21 cellular contexts compared by ENCODE assay signal in genomic region chr6:79152269-79152737, GRCh38.
DNase-seq lines count a peak whose midpoint lies in the region; ATAC-seq and TF ChIP-seq lines count a peak whose summit lies in the region.
"Had no signal": no experiment of that assay in that cellular context is flagged by ENCODE, and none has a peak within 500 bp of the region (broad histone marks: within the 10 kb centered on the region; RNA-seq: fewer than 3 reads in every experiment).

No MANE protein-coding gene starts in this region.

- H2AFZ ChIP-seq in MM.1S (ENCODE audit: low read length), result no peak overlapping the region

- no peak for ATAC-seq in psoas muscle
- ATAC-seq: Panc1 had no signal

- no peaks in the 10 kb centered on the region for H3K9me2 ChIP-seq in MM.1S (replicated peaks; ENCODE audit: insufficient read depth, low read length)

- H3F3A ChIP-seq in MM.1S (ENCODE audit: insufficient read depth, low read length), result no peaks in the 10 kb centered on the region

- no peak for TF ChIP-seq POLR2A in prostate gland (IDR thresholded peaks at IDR 0.05)

- H3K9me3 ChIP-seq in HAP-1 (no peaks in the 10 kb centered on the region), iPS DF 6.9 (ENCODE audit: control insufficient read depth, insufficient read depth, low read length) (no peaks in the 10 kb centered on the region), prostate gland (no peaks in the 10 kb centered on the region), psoas muscle (no peaks in the 10 kb centered on the region), MM.1S (replicated peaks; ENCODE audit: insufficient read depth, low read length) (no peaks in the 10 kb centered on the region)
- H3K9me3 ChIP-seq: neutrophil, sigmoid colon had no signal

- H3K9ac ChIP-seq in MM.1S (ENCODE audit: low read length), result no peak overlapping the region

- in situ Hi-C loops in HAP-1 (cut with MboI; ENCODE audit: low sequenced_read_pairs), result no loop called here

- no peak for TF ChIP-seq CTCF in prostate gland (IDR thresholded peaks at IDR 0.05)
- TF ChIP-seq CTCF in psoas muscle (IDR thresholded peaks at IDR 0.05), result no peak
- TF ChIP-seq CTCF in MM.1S (IDR thresholded peaks at IDR 0.05; ENCODE audit: low read length), result no peak

- H4K20me1 ChIP-seq in MM.1S (ENCODE audit: insufficient read depth, low read length), result no peaks in the 10 kb centered on the region

- no peak overlapping the region for H3K4me3 ChIP-seq in HAP-1
- no peak overlapping the region for H3K4me3 ChIP-seq in iPS DF 6.9 (ENCODE audit: low read length)
- H3K4me3 ChIP-seq in prostate gland, result no peak overlapping the region
- no peak overlapping the region for H3K4me3 ChIP-seq in psoas muscle
- H3K4me3 ChIP-seq in MM.1S (ENCODE audit: low read length), result no peak overlapping the region
- H3K4me3 ChIP-seq: coronary artery, sigmoid colon had no signal

- H3K27ac ChIP-seq in iPS DF 6.9 (ENCODE audit: low read length) (peak overlapping the region; percentile 87), prostate gland (no peak overlapping the region), psoas muscle (no peak overlapping the region), MM.1S (ENCODE audit: low read length) (no peak overlapping the region)
- H3K27ac ChIP-seq: coronary artery, neutrophil, sigmoid colon had no signal

- intact Hi-C loops in prostate gland (cut with DNase I), result no loop called here
- intact Hi-C loops in psoas muscle (cut with DNase I), result no loop called here

- WGBS in iPS DF 6.9 (ENCODE audit: insufficient coverage, insufficient read length), result no CpG with 5 or more reads among the region's 5 CpGs
- WGBS in prostate gland, result 40% methylated on average over 5 of the region's 5 CpGs
- 43 to 63% (median 45%) methylated on average over 5 of the region's 5 CpGs for WGBS in psoas muscle, 3 donors

- DNase-seq in HAP-1 (ENCODE audit: low spot score in 2 of 2), result peak; percentile 38 to 62
- DNase-seq in amniotic epithelial cell (ENCODE audit: low read depth), result peak; percentile 59
- peak; percentile 90 for DNase-seq in iPS DF 6.9 (ENCODE audit: low read depth, low spot score)
- DNase-seq in prostate gland (ENCODE audit: low spot score), result peak; percentile 9
- DNase-seq in psoas muscle, result no peak
- no peak for DNase-seq in Ammon's horn (ENCODE audit: low spot score)
- no peak for DNase-seq in MM.1S
- no peak for DNase-seq in SHP77 treated with DMSO at 0.1 percent for 48 hours (lab: John Stamatoyannopoulos, UW)
- DNase-seq: activated CD4-positive, alpha-beta T cell treated with anti-CD3 and anti-CD28 coated beads, Interleukin-2, amount 10 ng/mL, durations not matched to agents 24 days and 14 days; activated CD8-positive, alpha-beta memory T cell treated with anti-CD3 and anti-CD28 coated beads, Interleukin-2, amount 50 U/mL, for 4 hours; aorta; COR-L47; erythroblast; kidney; NCI-H1436; NCI-H748 treated with DMSO at 0.1 percent for 48 hours; sigmoid colon; stimulated activated CD4-positive, alpha-beta T cell treated with anti-CD3 and anti-CD28 coated beads, Interleukin-2, amount 100 ng/mL, for 24 hours had no signal

- no peak overlapping the region for H3K4me2 ChIP-seq in MM.1S (ENCODE audit: low read depth, low read length)

- H3K36me3 ChIP-seq in HAP-1 (replicated peaks) (no peaks in the 10 kb centered on the region), iPS DF 6.9 (ENCODE audit: control insufficient read depth, insufficient read depth, low read length) (no peaks in the 10 kb centered on the region), prostate gland (no peaks in the 10 kb centered on the region), psoas muscle (ENCODE audit: insufficient read depth in 1 of 2, low read depth in 1 of 2) (no peaks in the 10 kb centered on the region), MM.1S (replicated peaks; ENCODE audit: insufficient read depth, low read length) (no peaks in the 10 kb centered on the region)
- H3K36me3 ChIP-seq: neutrophil, sigmoid colon had no signal

- peaks cover 22% of the 10 kb centered on the region for H3K4me1 ChIP-seq in HAP-1
- H3K4me1 ChIP-seq in iPS DF 6.9 (ENCODE audit: control insufficient read depth, insufficient read depth, low read length), result peaks cover 6% of the 10 kb centered on the region; the same call in 1 of the 2 replicates
- H3K4me1 ChIP-seq in prostate gland (replicated peaks), result no peaks in the 10 kb centered on the region
- H3K4me1 ChIP-seq in psoas muscle, result peaks cover 4% of the 10 kb centered on the region
- no peaks in the 10 kb centered on the region for H3K4me1 ChIP-seq in MM.1S (ENCODE audit: low read length)
- H3K4me1 ChIP-seq: sigmoid colon had no signal

- H3K27me3 ChIP-seq in HAP-1 (ENCODE audit: low read depth) (no peaks in the 10 kb centered on the region), iPS DF 6.9 (ENCODE audit: control insufficient read depth, insufficient read depth, low read length) (no peaks in the 10 kb centered on the region), prostate gland (replicated peaks; ENCODE audit: insufficient read depth) (no peaks in the 10 kb centered on the region), psoas muscle (ENCODE audit: insufficient read depth in 3 of 3, low read length in 2 of 3) (no peaks in the 10 kb centered on the region), MM.1S (replicated peaks; ENCODE audit: insufficient read depth, low read length) (no peaks in the 10 kb centered on the region)
- H3K27me3 ChIP-seq: sigmoid colon had no signal

- H3K79me2 ChIP-seq in MM.1S (ENCODE audit: low read length), result no peaks in the 10 kb centered on the region

Comparison
In these comparisons a context has a peak if more than half of its experiments do, and no peak if none do; other contexts are left out.
1. DNase-seq: peak in HAP-1 (2 of 2), amniotic epithelial cell (single experiment), iPS DF 6.9 (single experiment) and prostate gland (single experiment); none in psoas muscle (0 of 2), Ammon's horn (single experiment), MM.1S (single experiment) and SHP77 treated with DMSO at 0.1 percent for 48 hours (single experiment).